ENCODE assay signal across 13 cellular contexts in genomic region chr2:241179894-241180293, GRCh38. TPM values are rescaled to one million over a fixed set of nuclear protein-coding genes. Genes with fewer than 3 reads are reported as not detected.
DNase-seq lines count a peak whose midpoint lies in the region; ATAC-seq and TF ChIP-seq lines count a peak whose summit lies in the region.
"Had no signal": no experiment of that assay in that cellular context is flagged by ENCODE, and none has a peak within 500 bp of the region (broad histone marks: within the 10 kb centered on the region; RNA-seq: fewer than 3 reads in every experiment).

No MANE protein-coding gene starts in this region.

- intact Hi-C loops in activated CD4-positive, alpha-beta T cell treated with anti-CD3 and anti-CD28 coated beads for 36 hours (cut with DNase I, micrococcal nuclease) = loop anchor here in 1 of 2 experiments (1.0 kb wide), 2 partner anchors 25 to 440 kb away; no protein-coding TSS in a partner anchor

- H3K4me1 ChIP-seq in gastroesophageal sphincter = no peaks in the 10 kb centered on the region
- H3K4me1 ChIP-seq: SJSA1, upper lobe of right lung had no signal

- H3K4me3 Mint-ChIP-seq in activated CD4-positive, alpha-beta T cell treated with anti-CD3 and anti-CD28 coated beads for 36 hours = no peak overlapping the region
- H3K4me3 Mint-ChIP-seq: CD4-positive, alpha-beta memory T cell; natural killer cell had no signal

- H3K9me3 ChIP-seq in gastroesophageal sphincter = no peaks in the 10 kb centered on the region
- H3K9me3 ChIP-seq: SJSA1, upper lobe of right lung had no signal

- peak; percentile 69 for DNase-seq in activated CD4-positive, alpha-beta T cell treated with anti-CD3 and anti-CD28 coated beads for 36 hours
- no peak for DNase-seq in activated CD4-positive, alpha-beta T cell treated with anti-CD3 and anti-CD28 coated beads, Interleukin-2, amount 50 U/mL, for 1 hour
- DNase-seq in stimulated activated naive CD4-positive, alpha-beta T cell treated with Interleukin-2 at 50 U/mL for 16 hours (lab: John Stamatoyannopoulos, UW) = peak; percentile 41
- no peak for DNase-seq in stimulated activated naive CD4-positive, alpha-beta T cell (lab: John Stamatoyannopoulos, UW)
- DNase-seq in superior temporal gyrus (ENCODE audit: extremely low spot score) (peak; percentile 25), DMS 273 (lab: John Stamatoyannopoulos, UW; ENCODE audit: unreplicated experiment) (no peak)
- DNase-seq: CD4-positive, alpha-beta memory T cell; natural killer cell; NCI-H446; upper lobe of right lung had no signal

- 52 to 74% methylated on average over 4 of the region's 4 CpGs for WGBS in gastroesophageal sphincter (ENCODE audit: low coverage in 1 of 2), 2 donors

- peaks cover 33% of the 10 kb centered on the region for H3K36me3 Mint-ChIP-seq in activated CD4-positive, alpha-beta T cell treated with anti-CD3 and anti-CD28 coated beads for 36 hours (ENCODE audit: low read depth)

- H3K4me1 Mint-ChIP-seq in activated CD4-positive, alpha-beta T cell treated with anti-CD3 and anti-CD28 coated beads for 36 hours = peaks cover 13% of the 10 kb centered on the region
- H3K4me1 Mint-ChIP-seq: CD4-positive, alpha-beta memory T cell; natural killer cell had no signal

- H3K36me3 ChIP-seq in gastroesophageal sphincter = peaks cover 0 to 88% of the 10 kb centered on the region in 2 donors

- H3K4me3 ChIP-seq in gastroesophageal sphincter = no peak overlapping the region
- H3K4me3 ChIP-seq: SJSA1, upper lobe of right lung had no signal

- no peak for TF ChIP-seq EP300 in gastroesophageal sphincter (IDR thresholded peaks at IDR 0.05)

- no peaks in the 10 kb centered on the region for H3K27me3 ChIP-seq in gastroesophageal sphincter
- H3K27me3 ChIP-seq: SJSA1, upper lobe of right lung had no signal

- TF ChIP-seq CTCF in gastroesophageal sphincter (IDR thresholded peaks at IDR 0.05) = no peak

- POLR2A ChIA-PET in activated CD4-positive, alpha-beta T cell treated with anti-CD3 and anti-CD28 coated beads for 36 hours (lab: Charles Lee) = interaction anchor here (0.6 to 1.0 kb wide), 2 partner anchors 31 to 205 kb away, joined by 4 to 5 read pairs; partner anchors contain the start of gene PASK

- H3K27me3 Mint-ChIP-seq in activated CD4-positive, alpha-beta T cell treated with anti-CD3 and anti-CD28 coated beads for 36 hours = no peaks in the 10 kb centered on the region
- H3K27me3 Mint-ChIP-seq: CD4-positive, alpha-beta memory T cell had no signal

- peak; percentile 92 for ATAC-seq in activated CD4-positive, alpha-beta T cell treated with anti-CD3 and anti-CD28 coated beads for 36 hours
- ATAC-seq in gastroesophageal sphincter (peak; percentile 84), GM19351 (IDR thresholded peaks at IDR 0.05; ENCODE audit: unreplicated experiment) (no peak)
- ATAC-seq: natural killer cell, upper lobe of right lung had no signal

- H3K27ac ChIP-seq in gastroesophageal sphincter = peak overlapping the region in 1 of 4 donors; percentile 46
- H3K27ac ChIP-seq: SJSA1, upper lobe of right lung had no signal

- no peak for TF ChIP-seq POLR2A in gastroesophageal sphincter (IDR thresholded peaks at IDR 0.05)

- peak overlapping the region; percentile 47 for H3K27ac Mint-ChIP-seq in activated CD4-positive, alpha-beta T cell treated with anti-CD3 and anti-CD28 coated beads for 36 hours
- H3K27ac Mint-ChIP-seq: natural killer cell had no signal

- no peaks in the 10 kb centered on the region for H3K9me3 Mint-ChIP-seq in activated CD4-positive, alpha-beta T cell treated with anti-CD3 and anti-CD28 coated beads for 36 hours (ENCODE audit: low read depth)
- H3K9me3 Mint-ChIP-seq: CD4-positive, alpha-beta memory T cell; natural killer cell had no signal

- CTCF ChIA-PET in activated CD4-positive, alpha-beta T cell treated with anti-CD3 and anti-CD28 coated beads for 36 hours (lab: Charles Lee) = interaction anchor here (0.9 to 1.2 kb wide), 3 partner anchors 25 to 101 kb away, joined by 3 to 4 read pairs (median 3); partner anchors contain the start of gene PPP1R7

RNA-seq across cellular contexts. Expression of gene ANO7, which starts 8.6 kb away (rescaled TPM):
- total RNA-seq in activated CD4-positive, alpha-beta T cell treated with anti-CD3 and anti-CD28 coated beads for 36 hours = 1 to 10 TPM; 2.1 to 2.4 TPM
- under 1 TPM; 0.16 to 0.81 (median 0.53) TPM for total RNA-seq in gastroesophageal sphincter

RNA-seq across cellular contexts. Expression of gene PPP1R7, which starts 29.6 kb away (rescaled TPM):
- 100 to 1,000 TPM; 104 to 129 TPM for total RNA-seq in activated CD4-positive, alpha-beta T cell treated with anti-CD3 and anti-CD28 coated beads for 36 hours
- total RNA-seq in gastroesophageal sphincter = 10 to 100 TPM; 62.3 to 90.7 (median 73.3) TPM

RNA-seq across cellular contexts. Expression of gene PASK, which starts 30.6 kb away (rescaled TPM):
- 10 to 100 TPM; 62.9 to 88.1 TPM for total RNA-seq in activated CD4-positive, alpha-beta T cell treated with anti-CD3 and anti-CD28 coated beads for 36 hours
- total RNA-seq in gastroesophageal sphincter = 1 to 10 TPM; 1.6 to 6.5 (median 4.4) TPM

Comparison
In these comparisons a context has a peak if more than half of its experiments do, and no peak if none do; other contexts are left out.
1. DNase-seq: peak in activated CD4-positive, alpha-beta T cell treated with anti-CD3 and anti-CD28 coated beads for 36 hours (single experiment), stimulated activated naive CD4-positive, alpha-beta T cell treated with Interleukin-2 at 50 U/mL for 16 hours (single experiment) and superior temporal gyrus (single experiment); none in activated CD4-positive, alpha-beta T cell treated with anti-CD3 and anti-CD28 coated beads, Interleukin-2, amount 50 U/mL, for 1 hour (single experiment), stimulated activated naive CD4-positive, alpha-beta T cell (0 of 6) and DMS 273 (single experiment).
2. RNA of gene PASK, which starts 30.6 kb away (total RNA-seq): 62.9 to 88.1 TPM in activated CD4-positive, alpha-beta T cell treated with anti-CD3 and anti-CD28 coated beads for 36 hours; 1.6 to 6.5 TPM in gastroesophageal sphincter; every median in the first group is over 4 times any median in the second.